30 cellular contexts compared by ENCODE assay signal in genomic region chr11:76214186-76214585, GRCh38. TPM values are rescaled to one million over a fixed set of nuclear protein-coding genes. Genes with fewer than 3 reads are reported as not detected.
"Had no signal": no experiment of that assay in that cellular context is flagged by ENCODE, and none has a peak within 500 bp of the region (broad histone marks: within the 10 kb centered on the region; RNA-seq: fewer than 3 reads in every experiment).

No MANE protein-coding gene starts in this region.

- DNase-seq: activated CD4-positive, alpha-beta T cell treated with anti-CD3 and anti-CD28 coated beads for 1 hour; activated CD4-positive, alpha-beta T cell treated with anti-CD3 and anti-CD28 coated beads for 48 hours; activated CD4-positive, alpha-beta T cell treated with anti-CD3 and anti-CD28 coated beads, Interleukin-2, amount 50 U/mL, for 4 hours; activated CD4-positive, CD25-positive, alpha-beta regulatory T cell; activated CD8-positive, alpha-beta T cell treated with anti-CD3 and anti-CD28 coated beads for 36 hours; activated gamma-delta T cell; activated naive CD4-positive, alpha-beta T cell treated with Interleukin-2 at 50 U/mL for 16 hours; activated naive CD8-positive, alpha-beta T cell treated with anti-CD3 and anti-CD28 coated beads, Interleukin-2, amount 10 ng/mL, durations not matched to agents 7 days and 5 days; activated T-cell treated with anti-CD3 and anti-CD28 coated beads, Interleukin-2, amount 50 U/mL, for 24 hours; amygdala; KG1; MM.1S; MV-4-11; NCI-H1092; NCI-H1436 treated with DMSO at 0.1 percent for 48 hours; NCI-H1694 treated with DMSO at 0.1 percent for 48 hours; NCI-H2029; NCI-H345; NCI-H524 treated with DMSO at 0.1 percent for 48 hours; NK-92 treated with Interleukin-12 subunit alpha and Interleukin-12 subunit beta, amount 100 ng/mL, for 24 hours; PC-3; Peyer's patch; RPMI8226; SW 1271; T1000; WERI-Rb-1 had no signal

- H3K36me3 Mint-ChIP-seq: activated naive CD4-positive, alpha-beta T cell treated with anti-CD3 and anti-CD28 coated beads, Interleukin-2, amount 50 U/mL, for 24 hours; activated naive CD8-positive, alpha-beta T cell treated with anti-CD3 and anti-CD28 coated beads, Interleukin-2, amount 10 ng/mL, durations not matched to agents 7 days and 5 days had no signal

- H3K27ac Mint-ChIP-seq: activated CD8-positive, alpha-beta T cell treated with anti-CD3 and anti-CD28 coated beads for 36 hours; activated naive CD4-positive, alpha-beta T cell treated with anti-CD3 and anti-CD28 coated beads, Interleukin-2, amount 50 U/mL, for 24 hours; activated naive CD8-positive, alpha-beta T cell treated with anti-CD3 and anti-CD28 coated beads, Interleukin-2, amount 10 ng/mL, durations not matched to agents 7 days and 5 days; activated T-cell treated with anti-CD3 and anti-CD28 coated beads, Interleukin-2, amount 50 U/mL, for 24 hours; activated T-helper 2 cell treated with anti-CD3 and anti-CD28 coated beads, Interferon-gamma antibody, Interleukin-2, Interleukin-4, amounts not matched to agents 10 μg/mL and 5 μg/mL and 100 μg/mL, durations not matched to agents 14 hours and 24 hours and 36 hours had no signal

- ATAC-seq: activated CD8-positive, alpha-beta T cell treated with anti-CD3 and anti-CD28 coated beads for 36 hours; PC-3 had no signal

- H3K4me1 Mint-ChIP-seq: activated naive CD4-positive, alpha-beta T cell treated with anti-CD3 and anti-CD28 coated beads, Interleukin-2, amount 50 U/mL, for 24 hours had no signal

- H3K9me3 Mint-ChIP-seq: activated CD8-positive, alpha-beta T cell treated with anti-CD3 and anti-CD28 coated beads for 36 hours; activated naive CD4-positive, alpha-beta T cell treated with anti-CD3 and anti-CD28 coated beads, Interleukin-2, amount 50 U/mL, for 24 hours; activated naive CD8-positive, alpha-beta T cell treated with anti-CD3 and anti-CD28 coated beads, Interleukin-2, amount 10 ng/mL, durations not matched to agents 7 days and 5 days; activated T-cell treated with anti-CD3 and anti-CD28 coated beads, Interleukin-2, amount 50 U/mL, for 24 hours; activated T-helper 2 cell treated with anti-CD3 and anti-CD28 coated beads, Interferon-gamma antibody, Interleukin-2, Interleukin-4, amounts not matched to agents 10 μg/mL and 5 μg/mL and 100 μg/mL, durations not matched to agents 14 hours and 24 hours and 36 hours had no signal

- H3K4me3 Mint-ChIP-seq: activated CD8-positive, alpha-beta T cell treated with anti-CD3 and anti-CD28 coated beads for 36 hours; activated naive CD4-positive, alpha-beta T cell treated with anti-CD3 and anti-CD28 coated beads, Interleukin-2, amount 50 U/mL, for 24 hours; activated naive CD8-positive, alpha-beta T cell treated with anti-CD3 and anti-CD28 coated beads, Interleukin-2, amount 10 ng/mL, durations not matched to agents 7 days and 5 days; activated T-cell treated with anti-CD3 and anti-CD28 coated beads, Interleukin-2, amount 50 U/mL, for 24 hours had no signal

RNA-seq across cellular contexts. Expression of gene WNT11, which starts 7.9 kb away (rescaled TPM):
- total RNA-seq: LHCN-M2; T-helper 2 cell treated with Interferon-gamma antibody and Interleukin-4, amounts not matched to agents 100 ng/mL and 5 ng/mL, for 36 hours had no signal
